In genomic region chr5:99955962-99956361, GRCh38 we compare ENCODE assay signal across 13 cellular contexts.
A peak's percentile ranks its signal among the peaks of the same experiment; 100 is the strongest.
DNase-seq lines count a peak whose midpoint lies in the region; ATAC-seq lines count a peak whose summit lies in the region.
"Had no signal": no experiment of that assay in that cellular context is flagged by ENCODE, and none has a peak within 500 bp of the region (broad histone marks: within the 10 kb centered on the region; RNA-seq: fewer than 3 reads in every experiment).

No MANE protein-coding gene starts in this region.

- DNase-seq in cardiac septum (ENCODE audit: low spot score) (peak; percentile 72), left cardiac atrium (no peak), sciatic nerve (ENCODE audit: low spot score) (peak; percentile 35), NCI-H2227 treated with DMSO at 0.1 percent for 48 hours (lab: John Stamatoyannopoulos, UW) (no peak), globus pallidus (ENCODE audit: low spot score) (no peak)
- DNase-seq in stimulated activated naive CD8-positive, alpha-beta T cell treated with anti-CD3 and anti-CD28 coated beads, Interleukin-15, amount 100 ng/mL, for 72 hours = no peak
- DNase-seq in stimulated activated CD4-positive, alpha-beta T cell treated with anti-CD3 and anti-CD28 coated beads, Interleukin-12 subunit alpha, Interleukin-12 subunit beta, amount 100 ng/mL, for 4 hours = no peak
- DNase-seq: ACHN; CD4-positive, CD25-positive, alpha-beta regulatory T cell; DMS53; GF-D8; GM23248 had no signal

- no peaks in the 10 kb centered on the region for H3K27me3 Mint-ChIP-seq in stimulated activated naive CD8-positive, alpha-beta T cell treated with anti-CD3 and anti-CD28 coated beads, Interleukin-15, amount 100 ng/mL, for 72 hours
- H3K27me3 Mint-ChIP-seq: CD4-positive, CD25-positive, alpha-beta regulatory T cell had no signal

- no peak overlapping the region for H3K4me3 Mint-ChIP-seq in stimulated activated naive CD8-positive, alpha-beta T cell treated with anti-CD3 and anti-CD28 coated beads, Interleukin-15, amount 100 ng/mL, for 72 hours
- H3K4me3 Mint-ChIP-seq: CD4-positive, CD25-positive, alpha-beta regulatory T cell had no signal

- ATAC-seq in left cardiac atrium = no peak
- no peak for ATAC-seq in sciatic nerve
- peak; percentile 18 for ATAC-seq in stimulated activated naive CD8-positive, alpha-beta T cell treated with anti-CD3 and anti-CD28 coated beads, Interleukin-15, amount 100 ng/mL, for 72 hours
- ATAC-seq: HCT116 had no signal

- intact Hi-C loops in cardiac septum (cut with DNase I) (no loop called here), left cardiac atrium (cut with DNase I) (no loop called here), sciatic nerve (cut with DNase I) (no loop called here)

- H3K27ac Mint-ChIP-seq in stimulated activated naive CD8-positive, alpha-beta T cell treated with anti-CD3 and anti-CD28 coated beads, Interleukin-15, amount 100 ng/mL, for 72 hours = no peak overlapping the region
- H3K27ac Mint-ChIP-seq: CD4-positive, CD25-positive, alpha-beta regulatory T cell had no signal

- H3K9me3 Mint-ChIP-seq in stimulated activated naive CD8-positive, alpha-beta T cell treated with anti-CD3 and anti-CD28 coated beads, Interleukin-15, amount 100 ng/mL, for 72 hours = peaks cover 10 to 14% of the 10 kb centered on the region in 2 donors

- no peaks in the 10 kb centered on the region for H3K4me1 Mint-ChIP-seq in stimulated activated naive CD8-positive, alpha-beta T cell treated with anti-CD3 and anti-CD28 coated beads, Interleukin-15, amount 100 ng/mL, for 72 hours
- H3K4me1 Mint-ChIP-seq: CD4-positive, CD25-positive, alpha-beta regulatory T cell had no signal

Comparison
In these comparisons a context has a peak if more than half of its experiments do, and no peak if none do; other contexts are left out.
1. DNase-seq: peak in cardiac septum (single experiment) and sciatic nerve (single experiment); none in left cardiac atrium (single experiment), stimulated activated naive CD8-positive, alpha-beta T cell treated with anti-CD3 and anti-CD28 coated beads, Interleukin-15, amount 100 ng/mL, for 72 hours (0 of 2), NCI-H2227 treated with DMSO at 0.1 percent for 48 hours (single experiment), stimulated activated CD4-positive, alpha-beta T cell treated with anti-CD3 and anti-CD28 coated beads, Interleukin-12 subunit alpha, Interleukin-12 subunit beta, amount 100 ng/mL, for 4 hours (single experiment) and globus pallidus (single experiment).